1 cellular context compared by ENCODE assay signal in the genomic region with DNA sequence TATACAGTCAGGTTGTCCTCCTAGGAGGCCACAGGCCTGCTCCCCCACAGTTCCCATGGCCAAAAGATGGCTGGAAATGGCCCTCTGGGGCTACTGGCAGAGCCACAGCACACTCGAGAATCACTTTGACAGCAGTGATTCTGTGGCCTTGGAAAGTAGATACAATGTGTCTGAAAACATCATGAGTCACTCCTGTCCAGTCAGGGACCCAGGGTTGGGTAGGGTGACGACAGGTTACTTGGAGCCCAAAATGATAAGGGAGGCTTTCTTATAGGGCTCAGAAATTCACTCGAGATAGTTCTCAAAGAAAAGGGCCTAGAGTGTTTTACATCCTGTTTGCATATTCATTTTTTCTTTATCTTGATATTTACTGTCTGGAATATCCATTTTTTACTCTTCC.
TF ChIP-seq lines count a peak whose summit lies in the region.

No MANE protein-coding gene starts in this region.

TF ChIP-seq in K562, 482 proteins besides CTCF, POLR2A, EP300 and RAD21 (continues in another document):
- no peak for TF ChIP-seq SREBF2 (CRISPR knock-in tag; IDR thresholded peaks at IDR 0.05)
- peak; percentile 68 for TF ChIP-seq ATF7 (IDR thresholded peaks at IDR 0.05)
- TF ChIP-seq MAFG (tag; conservative IDR thresholded peaks at IDR 0.05): peak; percentile 57
- no peak for TF ChIP-seq EWSR1 (IDR thresholded peaks at IDR 0.05; ENCODE audit: borderline replicate concordance, low read depth, partially characterized antibody)
- TF ChIP-seq, protein P1, sequence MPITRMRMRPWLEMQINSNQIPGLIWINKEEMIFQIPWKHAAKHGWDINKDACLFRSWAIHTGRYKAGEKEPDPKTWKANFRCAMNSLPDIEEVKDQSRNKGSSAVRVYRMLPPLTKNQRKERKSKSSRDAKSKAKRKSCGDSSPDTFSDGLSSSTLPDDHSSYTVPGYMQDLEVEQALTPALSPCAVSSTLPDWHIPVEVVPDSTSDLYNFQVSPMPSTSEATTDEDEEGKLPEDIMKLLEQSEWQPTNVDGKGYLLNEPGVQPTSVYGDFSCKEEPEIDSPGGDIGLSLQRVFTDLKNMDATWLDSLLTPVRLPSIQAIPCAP (CRISPR knock-in tag; IDR thresholded peaks at IDR 0.05; ENCODE audit: borderline replicate concordance): no peak
- TF ChIP-seq, protein P2, sequence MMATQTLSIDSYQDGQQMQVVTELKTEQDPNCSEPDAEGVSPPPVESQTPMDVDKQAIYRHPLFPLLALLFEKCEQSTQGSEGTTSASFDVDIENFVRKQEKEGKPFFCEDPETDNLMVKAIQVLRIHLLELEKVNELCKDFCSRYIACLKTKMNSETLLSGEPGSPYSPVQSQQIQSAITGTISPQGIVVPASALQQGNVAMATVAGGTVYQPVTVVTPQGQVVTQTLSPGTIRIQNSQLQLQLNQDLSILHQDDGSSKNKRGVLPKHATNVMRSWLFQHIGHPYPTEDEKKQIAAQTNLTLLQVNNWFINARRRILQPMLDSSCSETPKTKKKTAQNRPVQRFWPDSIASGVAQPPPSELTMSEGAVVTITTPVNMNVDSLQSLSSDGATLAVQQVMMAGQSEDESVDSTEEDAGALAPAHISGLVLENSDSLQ (IDR thresholded peaks at IDR 0.05): 0 out of 2 replicates have a peak, but pooled peaks have one; percentile 42
- no peak for TF ChIP-seq FOXJ2 (tag; IDR thresholded peaks at IDR 0.05)
- TF ChIP-seq PYGO2 (tag; IDR thresholded peaks at IDR 0.05): no peak
- TF ChIP-seq NFE2L1 (tag; IDR thresholded peaks at IDR 0.05; ENCODE audit: borderline replicate concordance, low read depth): no peak
- TF ChIP-seq SMARCA4 (IDR thresholded peaks at IDR 0.05): peak; percentile 41; the same call in 1 of the 2 replicates
- no peak for TF ChIP-seq PRMT5 (CRISPR knock-in tag; IDR thresholded peaks at IDR 0.05)
- TF ChIP-seq SMARCC2 (IDR thresholded peaks at IDR 0.05; ENCODE audit: low read depth): no peak
- TF ChIP-seq, protein P3, sequence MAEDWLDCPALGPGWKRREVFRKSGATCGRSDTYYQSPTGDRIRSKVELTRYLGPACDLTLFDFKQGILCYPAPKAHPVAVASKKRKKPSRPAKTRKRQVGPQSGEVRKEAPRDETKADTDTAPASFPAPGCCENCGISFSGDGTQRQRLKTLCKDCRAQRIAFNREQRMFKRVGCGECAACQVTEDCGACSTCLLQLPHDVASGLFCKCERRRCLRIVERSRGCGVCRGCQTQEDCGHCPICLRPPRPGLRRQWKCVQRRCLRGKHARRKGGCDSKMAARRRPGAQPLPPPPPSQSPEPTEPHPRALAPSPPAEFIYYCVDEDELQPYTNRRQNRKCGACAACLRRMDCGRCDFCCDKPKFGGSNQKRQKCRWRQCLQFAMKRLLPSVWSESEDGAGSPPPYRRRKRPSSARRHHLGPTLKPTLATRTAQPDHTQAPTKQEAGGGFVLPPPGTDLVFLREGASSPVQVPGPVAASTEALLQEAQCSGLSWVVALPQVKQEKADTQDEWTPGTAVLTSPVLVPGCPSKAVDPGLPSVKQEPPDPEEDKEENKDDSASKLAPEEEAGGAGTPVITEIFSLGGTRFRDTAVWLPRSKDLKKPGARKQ (CRISPR knock-in tag; IDR thresholded peaks at IDR 0.05): no peak
- no peak for TF ChIP-seq RBBP5 (IDR thresholded peaks at IDR 0.05; ENCODE audit: borderline replicate concordance, insufficient read depth, low read length, poor library complexity, severe bottlenecking)
- no peak for TF ChIP-seq NCOA4 (IDR thresholded peaks at IDR 0.05; ENCODE audit: partially characterized antibody)
- no peak for TF ChIP-seq KLF16 (IDR thresholded peaks at IDR 0.05)
- TF ChIP-seq CBFB (CRISPR knock-in tag; IDR thresholded peaks at IDR 0.05): no peak
- no peak for TF ChIP-seq ERF (CRISPR knock-in tag; IDR thresholded peaks at IDR 0.05)
- no peak for TF ChIP-seq SMC3 (conservative IDR thresholded peaks at IDR 0.05; ENCODE audit: insufficient read depth, low read depth, low read length)
- TF ChIP-seq, protein P4, sequence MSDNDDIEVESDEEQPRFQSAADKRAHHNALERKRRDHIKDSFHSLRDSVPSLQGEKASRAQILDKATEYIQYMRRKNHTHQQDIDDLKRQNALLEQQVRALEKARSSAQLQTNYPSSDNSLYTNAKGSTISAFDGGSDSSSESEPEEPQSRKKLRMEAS (CRISPR knock-in tag; IDR thresholded peaks at IDR 0.05): no peak
- TF ChIP-seq ZNF12 (CRISPR knock-in tag; IDR thresholded peaks at IDR 0.05): no peak
- TF ChIP-seq NFATC3 (IDR thresholded peaks at IDR 0.05): no peak
- no peak for TF ChIP-seq DIDO1 (tag; IDR thresholded peaks at IDR 0.05; ENCODE audit: low read depth)
- no peak for TF ChIP-seq LCOR (CRISPR knock-in tag; IDR thresholded peaks at IDR 0.05)
- no peak for TF ChIP-seq RHOXF2B (CRISPR knock-in tag; conservative IDR thresholded peaks at IDR 0.05)
- no peak for TF ChIP-seq HDAC1 (IDR thresholded peaks at IDR 0.05)
- TF ChIP-seq MEF2A (IDR thresholded peaks at IDR 0.05; ENCODE audit: control insufficient read depth, low read depth, low read length): no peak
- no peak for TF ChIP-seq MXI1 (IDR thresholded peaks at IDR 0.05; ENCODE audit: low read depth, low read length)
- TF ChIP-seq THRAP3 (IDR thresholded peaks at IDR 0.05; ENCODE audit: borderline replicate concordance): no peak
- TF ChIP-seq GABPB1 (CRISPR knock-in tag; IDR thresholded peaks at IDR 0.05): no peak
- no peak for TF ChIP-seq SP2 (IDR thresholded peaks at IDR 0.05; ENCODE audit: extremely low read depth, low read depth, low read length, poor library complexity, severe bottlenecking)
- no peak for TF ChIP-seq PCBP1 (IDR thresholded peaks at IDR 0.05; ENCODE audit: low read depth, low read length, poor library complexity, severe bottlenecking)
- 0 out of 2 replicates have a peak, but pooled peaks have one; percentile 59 for TF ChIP-seq POLR2AphosphoS2 (IDR thresholded peaks at IDR 0.05; ENCODE audit: low read length)
- TF ChIP-seq, protein P5, sequence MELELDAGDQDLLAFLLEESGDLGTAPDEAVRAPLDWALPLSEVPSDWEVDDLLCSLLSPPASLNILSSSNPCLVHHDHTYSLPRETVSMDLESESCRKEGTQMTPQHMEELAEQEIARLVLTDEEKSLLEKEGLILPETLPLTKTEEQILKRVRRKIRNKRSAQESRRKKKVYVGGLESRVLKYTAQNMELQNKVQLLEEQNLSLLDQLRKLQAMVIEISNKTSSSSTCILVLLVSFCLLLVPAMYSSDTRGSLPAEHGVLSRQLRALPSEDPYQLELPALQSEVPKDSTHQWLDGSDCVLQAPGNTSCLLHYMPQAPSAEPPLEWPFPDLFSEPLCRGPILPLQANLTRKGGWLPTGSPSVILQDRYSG (tag; conservative IDR thresholded peaks at IDR 0.05; ENCODE audit: low read depth): no peak
- TF ChIP-seq SRSF3 (IDR thresholded peaks at IDR 0.05; ENCODE audit: insufficient read depth, low read length): no peak
- TF ChIP-seq, protein P6, sequence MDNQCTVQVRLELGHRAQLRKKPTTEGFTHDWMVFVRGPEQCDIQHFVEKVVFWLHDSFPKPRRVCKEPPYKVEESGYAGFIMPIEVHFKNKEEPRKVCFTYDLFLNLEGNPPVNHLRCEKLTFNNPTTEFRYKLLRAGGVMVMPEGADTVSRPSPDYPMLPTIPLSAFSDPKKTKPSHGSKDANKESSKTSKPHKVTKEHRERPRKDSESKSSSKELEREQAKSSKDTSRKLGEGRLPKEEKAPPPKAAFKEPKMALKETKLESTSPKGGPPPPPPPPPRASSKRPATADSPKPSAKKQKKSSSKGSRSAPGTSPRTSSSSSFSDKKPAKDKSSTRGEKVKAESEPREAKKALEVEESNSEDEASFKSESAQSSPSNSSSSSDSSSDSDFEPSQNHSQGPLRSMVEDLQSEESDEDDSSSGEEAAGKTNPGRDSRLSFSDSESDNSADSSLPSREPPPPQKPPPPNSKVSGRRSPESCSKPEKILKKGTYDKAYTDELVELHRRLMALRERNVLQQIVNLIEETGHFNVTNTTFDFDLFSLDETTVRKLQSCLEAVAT (IDR thresholded peaks at IDR 0.05): no peak
- no peak for TF ChIP-seq ZNF707 (CRISPR knock-in tag; conservative IDR thresholded peaks at IDR 0.05)
- TF ChIP-seq ZNF785 (CRISPR knock-in tag; IDR thresholded peaks at IDR 0.05): no peak
- TF ChIP-seq TAF1 (IDR thresholded peaks at IDR 0.05; ENCODE audit: control insufficient read depth, extremely low read depth, insufficient read depth, low read length, severe bottlenecking): no peak
- peak; percentile 84 for TF ChIP-seq MEIS2 (IDR thresholded peaks at IDR 0.05; ENCODE audit: partially characterized antibody)
- TF ChIP-seq TCF7 (IDR thresholded peaks at IDR 0.05; ENCODE audit: borderline replicate concordance): no peak
- TF ChIP-seq, protein P7, sequence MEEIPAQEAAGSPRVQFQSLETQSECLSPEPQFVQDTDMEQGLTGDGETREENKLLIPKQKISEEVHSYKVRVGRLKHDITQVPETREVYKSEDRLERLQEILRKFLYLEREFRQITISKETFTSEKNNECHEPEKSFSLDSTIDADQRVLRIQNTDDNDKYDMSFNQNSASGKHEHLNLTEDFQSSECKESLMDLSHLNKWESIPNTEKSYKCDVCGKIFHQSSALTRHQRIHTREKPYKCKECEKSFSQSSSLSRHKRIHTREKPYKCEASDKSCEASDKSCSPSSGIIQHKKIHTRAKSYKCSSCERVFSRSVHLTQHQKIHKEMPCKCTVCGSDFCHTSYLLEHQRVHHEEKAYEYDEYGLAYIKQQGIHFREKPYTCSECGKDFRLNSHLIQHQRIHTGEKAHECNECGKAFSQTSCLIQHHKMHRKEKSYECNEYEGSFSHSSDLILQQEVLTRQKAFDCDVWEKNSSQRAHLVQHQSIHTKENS (CRISPR knock-in tag; IDR thresholded peaks at IDR 0.05): no peak
- TF ChIP-seq ZNF174 (CRISPR knock-in tag; IDR thresholded peaks at IDR 0.05): no peak
- TF ChIP-seq RB1 (IDR thresholded peaks at IDR 0.05; ENCODE audit: low read depth): no peak
- no peak for TF ChIP-seq ILF3 (IDR thresholded peaks at IDR 0.05; ENCODE audit: borderline replicate concordance)
- no peak for TF ChIP-seq HNRNPLL (IDR thresholded peaks at IDR 0.05; ENCODE audit: low read depth, low read length, poor library complexity, severe bottlenecking)
- no peak for TF ChIP-seq SNIP1 (IDR thresholded peaks at IDR 0.05; ENCODE audit: low read depth)
- peak; percentile 29 to 62; a peak in 2 of 4 replicates for TF ChIP-seq KDM1A (IDR thresholded peaks at IDR 0.05)
- TF ChIP-seq, protein P8, sequence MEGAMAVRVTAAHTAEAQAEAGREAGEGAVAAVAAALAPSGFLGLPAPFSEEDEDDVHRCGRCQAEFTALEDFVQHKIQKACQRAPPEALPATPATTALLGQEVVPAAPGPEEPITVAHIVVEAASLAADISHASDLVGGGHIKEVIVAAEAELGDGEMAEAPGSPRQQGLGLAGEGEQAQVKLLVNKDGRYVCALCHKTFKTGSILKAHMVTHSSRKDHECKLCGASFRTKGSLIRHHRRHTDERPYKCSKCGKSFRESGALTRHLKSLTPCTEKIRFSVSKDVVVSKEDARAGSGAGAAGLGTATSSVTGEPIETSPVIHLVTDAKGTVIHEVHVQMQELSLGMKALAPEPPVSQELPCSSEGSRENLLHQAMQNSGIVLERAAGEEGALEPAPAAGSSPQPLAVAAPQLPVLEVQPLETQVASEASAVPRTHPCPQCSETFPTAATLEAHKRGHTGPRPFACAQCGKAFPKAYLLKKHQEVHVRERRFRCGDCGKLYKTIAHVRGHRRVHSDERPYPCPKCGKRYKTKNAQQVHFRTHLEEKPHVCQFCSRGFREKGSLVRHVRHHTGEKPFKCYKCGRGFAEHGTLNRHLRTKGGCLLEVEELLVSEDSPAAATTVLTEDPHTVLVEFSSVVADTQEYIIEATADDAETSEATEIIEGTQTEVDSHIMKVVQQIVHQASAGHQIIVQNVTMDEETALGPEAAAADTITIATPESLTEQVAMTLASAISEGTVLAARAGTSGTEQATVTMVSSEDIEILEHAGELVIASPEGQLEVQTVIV (CRISPR knock-in tag; IDR thresholded peaks at IDR 0.05; ENCODE audit: borderline replicate concordance): no peak
- TF ChIP-seq HDAC8 (tag; IDR thresholded peaks at IDR 0.05): no peak
- no peak for TF ChIP-seq ZBTB1 (CRISPR knock-in tag; IDR thresholded peaks at IDR 0.05; ENCODE audit: borderline replicate concordance, low read depth)
- no peak for TF ChIP-seq ESRRA (IDR thresholded peaks at IDR 0.05; ENCODE audit: borderline replicate concordance, low read depth)
- TF ChIP-seq ZNF24 (IDR thresholded peaks at IDR 0.05): no peak
- TF ChIP-seq, protein P9, sequence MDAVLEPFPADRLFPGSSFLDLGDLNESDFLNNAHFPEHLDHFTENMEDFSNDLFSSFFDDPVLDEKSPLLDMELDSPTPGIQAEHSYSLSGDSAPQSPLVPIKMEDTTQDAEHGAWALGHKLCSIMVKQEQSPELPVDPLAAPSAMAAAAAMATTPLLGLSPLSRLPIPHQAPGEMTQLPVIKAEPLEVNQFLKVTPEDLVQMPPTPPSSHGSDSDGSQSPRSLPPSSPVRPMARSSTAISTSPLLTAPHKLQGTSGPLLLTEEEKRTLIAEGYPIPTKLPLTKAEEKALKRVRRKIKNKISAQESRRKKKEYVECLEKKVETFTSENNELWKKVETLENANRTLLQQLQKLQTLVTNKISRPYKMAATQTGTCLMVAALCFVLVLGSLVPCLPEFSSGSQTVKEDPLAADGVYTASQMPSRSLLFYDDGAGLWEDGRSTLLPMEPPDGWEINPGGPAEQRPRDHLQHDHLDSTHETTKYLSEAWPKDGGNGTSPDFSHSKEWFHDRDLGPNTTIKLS (IDR thresholded peaks at IDR 0.05; ENCODE audit: borderline replicate concordance, low read depth): no peak
- TF ChIP-seq CBX5 (IDR thresholded peaks at IDR 0.05; ENCODE audit: borderline replicate concordance, low read depth): no peak
- TF ChIP-seq, protein P10, sequence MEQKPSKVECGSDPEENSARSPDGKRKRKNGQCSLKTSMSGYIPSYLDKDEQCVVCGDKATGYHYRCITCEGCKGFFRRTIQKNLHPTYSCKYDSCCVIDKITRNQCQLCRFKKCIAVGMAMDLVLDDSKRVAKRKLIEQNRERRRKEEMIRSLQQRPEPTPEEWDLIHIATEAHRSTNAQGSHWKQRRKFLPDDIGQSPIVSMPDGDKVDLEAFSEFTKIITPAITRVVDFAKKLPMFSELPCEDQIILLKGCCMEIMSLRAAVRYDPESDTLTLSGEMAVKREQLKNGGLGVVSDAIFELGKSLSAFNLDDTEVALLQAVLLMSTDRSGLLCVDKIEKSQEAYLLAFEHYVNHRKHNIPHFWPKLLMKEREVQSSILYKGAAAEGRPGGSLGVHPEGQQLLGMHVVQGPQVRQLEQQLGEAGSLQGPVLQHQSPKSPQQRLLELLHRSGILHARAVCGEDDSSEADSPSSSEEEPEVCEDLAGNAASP (IDR thresholded peaks at IDR 0.05): no peak
- no peak for TF ChIP-seq SRSF1 (IDR thresholded peaks at IDR 0.05; ENCODE audit: low read depth, low read length)
- TF ChIP-seq ELF4 (CRISPR knock-in tag; IDR thresholded peaks at IDR 0.05): no peak
- TF ChIP-seq C11orf30 (IDR thresholded peaks at IDR 0.05; ENCODE audit: low read depth): peak; percentile 67; the same call in 1 of the 2 replicates
- TF ChIP-seq MCM3 (IDR thresholded peaks at IDR 0.05): no peak
- no peak for TF ChIP-seq ZNF121 (CRISPR knock-in tag; conservative IDR thresholded peaks at IDR 0.05)
- TF ChIP-seq CHD4 (IDR thresholded peaks at IDR 0.05; ENCODE audit: insufficient read depth, insufficient replicate concordance, low read depth, low read length, poor library complexity, severe bottlenecking): no peak
- no peak for TF ChIP-seq SPI1 (IDR thresholded peaks at IDR 0.05; ENCODE audit: borderline replicate concordance, low read depth, low read length)
- TF ChIP-seq EHMT2 (IDR thresholded peaks at IDR 0.05): no peak
- TF ChIP-seq NR2F6 (CRISPR knock-in tag; IDR thresholded peaks at IDR 0.05): no peak
- no peak for TF ChIP-seq MIER1 (IDR thresholded peaks at IDR 0.05; ENCODE audit: low read depth)
- TF ChIP-seq HCFC1 (IDR thresholded peaks at IDR 0.05; ENCODE audit: low read depth, low read length): no peak
